ENCODE assay signal across 14 cellular contexts in genomic region chr10:11646450-11646849, GRCh38.
"Had no signal": no experiment of that assay in that cellular context is flagged by ENCODE, and none has a peak within 500 bp of the region (broad histone marks: within the 10 kb centered on the region; RNA-seq: fewer than 3 reads in every experiment).

No MANE protein-coding gene starts in this region.

- H3K4me3 ChIP-seq: ovary had no signal

- H3K27me3 ChIP-seq: foreskin keratinocyte, ovary had no signal

- H3K4me1 ChIP-seq: foreskin keratinocyte had no signal

- FAIRE-seq: astrocyte, bronchial epithelial cell had no signal

- H3K27ac ChIP-seq: foreskin keratinocyte, ovary, WERI-Rb-1 had no signal

- ATAC-seq: activated CD8-positive, alpha-beta memory T cell treated with anti-CD3 and anti-CD28 coated beads, Interleukin-2, amount 10 ng/mL, durations not matched to agents 7 days and 5 days; effector memory CD8-positive, alpha-beta T cell; foreskin keratinocyte had no signal

- H3K9me3 ChIP-seq: ovary had no signal

- H3K36me3 ChIP-seq: ovary, WERI-Rb-1 had no signal

- DNase-seq: activated CD4-positive, alpha-beta memory T cell treated with anti-CD3 and anti-CD28 coated beads for 36 hours; activated CD8-positive, alpha-beta memory T cell treated with anti-CD3 and anti-CD28 coated beads, Interleukin-2, amount 10 ng/mL, durations not matched to agents 7 days and 5 days; activated naive CD4-positive, alpha-beta T cell treated with anti-CD3 and anti-CD28 coated beads for 36 hours; activated T-cell treated with anti-CD3 and anti-CD28 coated beads, Interleukin-2, amount 50 U/mL, for 1 hour; dermis blood vessel endothelial cell; effector memory CD8-positive, alpha-beta T cell; foreskin keratinocyte; ovary; stimulated activated CD4-positive, alpha-beta T cell treated with anti-CD3 and anti-CD28 coated beads, Interleukin-12 subunit alpha, Interleukin-12 subunit beta, amount 100 ng/mL, for 4 hours; stimulated activated CD4-positive, alpha-beta T cell treated with anti-CD3 and anti-CD28 coated beads, Interleukin-2, amount 100 ng/mL, for 24 hours; T1000; WERI-Rb-1 had no signal
